ENCODE assay signal across 12 cellular contexts in the genomic region with DNA sequence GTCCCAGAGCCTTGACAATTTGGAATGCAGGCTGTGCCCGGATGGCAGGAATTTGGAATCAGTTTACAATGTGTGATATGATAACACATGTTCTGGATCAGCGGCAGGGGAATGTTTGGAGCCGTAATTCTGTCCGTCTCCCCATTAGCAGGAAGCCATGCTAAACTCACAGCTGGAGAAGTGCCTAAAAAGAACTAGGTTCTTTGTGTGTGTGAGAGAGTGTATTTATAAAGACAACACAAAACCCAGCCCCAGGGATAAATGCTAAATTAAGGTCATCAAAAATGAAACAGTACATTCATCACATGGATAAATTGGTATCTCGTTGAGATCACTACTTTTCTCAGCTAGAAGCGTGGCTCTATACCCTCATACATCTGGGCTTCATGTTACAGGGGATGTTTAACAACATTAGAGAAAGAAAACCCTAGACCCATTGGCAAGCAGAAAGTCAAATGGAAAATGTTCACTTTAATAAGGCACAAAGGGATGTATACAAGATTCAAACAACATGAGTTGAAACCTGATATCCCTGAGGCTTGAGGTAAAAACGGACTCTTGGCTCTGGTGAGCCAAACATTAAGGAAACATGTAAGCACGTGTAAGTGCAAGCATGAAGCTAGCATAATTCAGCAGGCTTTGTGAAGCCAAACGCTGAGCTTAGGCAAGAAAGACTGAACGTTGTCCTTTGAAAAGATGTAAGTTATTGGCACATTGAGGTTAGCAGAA. TPM values are rescaled to one million over a fixed set of nuclear protein-coding genes. Genes with fewer than 3 reads are reported as not detected.
DNase-seq lines count a peak whose midpoint lies in the region; ATAC-seq and TF ChIP-seq lines count a peak whose summit lies in the region.
"Had no signal": no experiment of that assay in that cellular context is flagged by ENCODE, and none has a peak within 500 bp of the region (broad histone marks: within the 10 kb centered on the region; RNA-seq: fewer than 3 reads in every experiment).

No MANE protein-coding gene starts in this region.

- H3K9me3 ChIP-seq in OCI-LY7 (ENCODE audit: low read length) (no peaks in the 10 kb centered on the region), fibroblast of lung (ENCODE audit: control insufficient read depth, insufficient read depth, low read depth, low read length) (no peaks in the 10 kb centered on the region), subcutaneous abdominal adipose tissue (ENCODE audit: control insufficient read depth in 5 of 5, low read length in 5 of 5) (no peaks in the 10 kb centered on the region), mucosa of descending colon (no peaks in the 10 kb centered on the region)
- H3K9me3 ChIP-seq: esophagus squamous epithelium, upper lobe of left lung had no signal

- no peak overlapping the region for H3K9ac ChIP-seq in fibroblast of lung (ENCODE audit: insufficient read depth, low read length)
- peak overlapping the region in 2 of 5 donors; percentile 6 to 20 for H3K9ac ChIP-seq in subcutaneous abdominal adipose tissue (ENCODE audit: low read length in 5 of 5)

- CTCF ChIA-PET in OCI-LY7 (lab: Charles Lee; ENCODE audit: unreplicated experiment) = no interaction called here

- no peaks in the 10 kb centered on the region for H4K20me1 ChIP-seq in OCI-LY7 (ENCODE audit: insufficient read depth, low read length)
- no peaks in the 10 kb centered on the region for H4K20me1 ChIP-seq in fibroblast of lung (ENCODE audit: control insufficient read depth, extremely low read depth, insufficient read depth, low read length)

- no peaks in the 10 kb centered on the region for H3K9me2 ChIP-seq in OCI-LY7 (ENCODE audit: insufficient read depth, low read length)

- H3K36me3 ChIP-seq in OCI-LY7 (ENCODE audit: insufficient read depth, low read length) (no peaks in the 10 kb centered on the region), fibroblast of lung (ENCODE audit: control insufficient read depth, insufficient read depth, low read length) (no peaks in the 10 kb centered on the region), subcutaneous abdominal adipose tissue (ENCODE audit: control insufficient read depth in 5 of 5, insufficient read depth in 5 of 5, low read length in 5 of 5) (no peaks in the 10 kb centered on the region), mucosa of descending colon (ENCODE audit: low read depth) (no peaks in the 10 kb centered on the region)
- H3K36me3 ChIP-seq: esophagus squamous epithelium, upper lobe of left lung had no signal

- POLR2A ChIA-PET in OCI-LY7 (lab: Charles Lee) = interaction anchor here (0.7 to 5.5 kb wide), 9 partner anchors 11 to 161 kb away, joined by 3 to 52 read pairs (median 3); partner anchors contain the start of gene TMEM131L

- BruUV-seq in OCI-LY7 (replicated peaks; lab: Mats Ljungman, UMichigan) = no TSS peak

- no peak for ATAC-seq in mucosa of descending colon

- TF ChIP-seq CTCF in OCI-LY7 (conservative IDR thresholded peaks at IDR 0.05; ENCODE audit: low read length) (no peak), fibroblast of lung (conservative IDR thresholded peaks at IDR 0.05 in 1 of 2, IDR thresholded peaks at IDR 0.05 in 1 of 2; ENCODE audit: low read depth in 1 of 2, low read length in 2 of 2) (no peak), mucosa of descending colon (IDR thresholded peaks at IDR 0.05) (no peak)

- DNase-seq in NCI-H345 (lab: John Stamatoyannopoulos, UW) = peak; percentile 18
- no peak for DNase-seq in NCI-H345 treated with DMSO at 0.1 percent for 48 hours (lab: John Stamatoyannopoulos, UW; ENCODE audit: unreplicated experiment)
- DNase-seq in OCI-LY7 (ENCODE audit: low spot score) = no peak
- peak; percentile 37 to 79 for DNase-seq in fibroblast of lung (ENCODE audit: low read depth in 2 of 2)
- no peak for DNase-seq in mucosa of descending colon
- DNase-seq in KG1 (lab: John Stamatoyannopoulos, UW) = no peak
- DNase-seq in GM19240 (ENCODE audit: insufficient read length, low spot score) = no peak
- DNase-seq: activated naive CD4-positive, alpha-beta T cell treated with anti-CD3 and anti-CD28 coated beads, Interleukin-2, amount 50 U/mL, for 16 hours; esophagus squamous epithelium; NCI-H524 treated with DMSO at 0.1 percent for 48 hours; upper lobe of left lung had no signal

- H3K79me2 ChIP-seq in OCI-LY7 (ENCODE audit: insufficient read depth, low read depth, low read length) (no peaks in the 10 kb centered on the region), fibroblast of lung (ENCODE audit: control insufficient read depth, insufficient read depth, low read length) (no peaks in the 10 kb centered on the region)

- no peak overlapping the region for H3K27ac ChIP-seq in OCI-LY7 (ENCODE audit: low read depth, low read length, poor library complexity, severe bottlenecking)
- H3K27ac ChIP-seq in fibroblast of lung (ENCODE audit: insufficient read depth, low read length) = no peak overlapping the region
- peak overlapping the region; percentile 92 for H3K27ac ChIP-seq in subcutaneous abdominal adipose tissue (ENCODE audit: low read depth, low read length)
- H3K27ac ChIP-seq: upper lobe of left lung had no signal

- intact Hi-C loops in OCI-LY7 (cut with micrococcal nuclease; ENCODE audit: unreplicated experiment) (no loop called here), mucosa of descending colon (cut with DNase I, micrococcal nuclease) (no loop called here)

- no peaks in the 10 kb centered on the region for H3K27me3 ChIP-seq in fibroblast of lung (ENCODE audit: control insufficient read depth, insufficient read depth, low read length)
- no peaks in the 10 kb centered on the region for H3K27me3 ChIP-seq in subcutaneous abdominal adipose tissue (ENCODE audit: control insufficient read depth in 5 of 5, insufficient read depth in 4 of 5, low read length in 5 of 5)
- H3K27me3 ChIP-seq: esophagus squamous epithelium, upper lobe of left lung had no signal

- H3K4me3 ChIP-seq in OCI-LY7 (ENCODE audit: low read depth, low read length, poor library complexity, severe bottlenecking) = no peak overlapping the region
- peak overlapping the region; percentile 12 to 30 (median 18) for H3K4me3 ChIP-seq in fibroblast of lung (replicated peaks in 1 of 4; ENCODE audit: control extremely low read depth in 1 of 4, insufficient read depth in 1 of 4, low read depth in 3 of 4, low read length in 4 of 4)
- peak overlapping the region in 2 of 5 donors; percentile 3 to 24 for H3K4me3 ChIP-seq in subcutaneous abdominal adipose tissue (ENCODE audit: low read depth in 1 of 5, low read length in 5 of 5)
- no peak overlapping the region for H3K4me3 ChIP-seq in mucosa of descending colon

- H3K4me1 ChIP-seq in OCI-LY7 (ENCODE audit: insufficient read depth, low read length, poor library complexity, severe bottlenecking) = peaks cover 33% of the 10 kb centered on the region
- H3K4me1 ChIP-seq in fibroblast of lung (ENCODE audit: control insufficient read depth, extremely low read depth, insufficient read depth, low read length) = peaks cover 8% of the 10 kb centered on the region
- peaks cover 8 to 50% (median 41%) of the 10 kb centered on the region in 5 donors for H3K4me1 ChIP-seq in subcutaneous abdominal adipose tissue (ENCODE audit: control insufficient read depth in 5 of 5, insufficient read depth in 5 of 5, low read length in 5 of 5)
- no peaks in the 10 kb centered on the region for H3K4me1 ChIP-seq in mucosa of descending colon (ENCODE audit: low read depth)

- peak overlapping the region; percentile 28; the same call in 1 of the 2 replicates for H2AFZ ChIP-seq in OCI-LY7 (ENCODE audit: low read length)
- H2AFZ ChIP-seq in fibroblast of lung (ENCODE audit: low read length) = peak overlapping the region; percentile 31

- H3K4me2 ChIP-seq in OCI-LY7 (ENCODE audit: low read length) (no peak overlapping the region), fibroblast of lung (ENCODE audit: extremely low read depth, insufficient read depth, low read length) (peak overlapping the region; percentile 66)

RNA-seq across cellular contexts. Expression of gene TMEM131L, which starts 18.0 kb away (rescaled TPM):
- 98.7 and 148 TPM in 2 replicates for total RNA-seq in OCI-LY7 (2014; rRNA removed; shearing (Covaris generic))
- total RNA-seq in OCI-LY7 (2022) (133 and 169 TPM in 2 replicates), fibroblast of lung (7.2 and 15.0 TPM in 2 replicates), mucosa of descending colon (1 to 10 TPM; 5.9 to 9.8 (median 6.7) TPM)
- polyA plus RNA-seq in fibroblast of lung = 7.7 and 12.5 TPM in 2 replicates
- 7.3 and 10.5 TPM in 2 replicates for polyA plus RNA-seq in fibroblast of lung (2012)
- polyA minus RNA-seq in fibroblast of lung (ENCODE audit: low replicate concordance) = 8.1 and 22.0 TPM in 2 replicates

Comparison
In these comparisons a context has a peak if more than half of its experiments do, and no peak if none do; other contexts are left out.
1. DNase-seq: peak in NCI-H345 (single experiment) and fibroblast of lung (2 of 2); none in NCI-H345 treated with DMSO at 0.1 percent for 48 hours (single experiment), OCI-LY7 (single experiment), mucosa of descending colon (0 of 3), KG1 (single experiment) and GM19240 (single experiment).
2. H3K4me3 ChIP-seq: peak in fibroblast of lung (4 of 4); none in OCI-LY7 (single experiment) and mucosa of descending colon (single experiment).